ENCODE assay signal across 1 cellular context in genomic region chr13:112063309-112063626, GRCh38.
TF ChIP-seq lines count a peak whose summit lies in the region.

No MANE protein-coding gene starts in this region.

TF ChIP-seq in SK-N-SH, 30 proteins besides CTCF, POLR2A, EP300 and RAD21 (continued from another document):
- no peak for TF ChIP-seq ZBTB33 (IDR thresholded peaks at IDR 0.05; ENCODE audit: borderline replicate concordance, low read depth)
